ENCODE assay signal across 1 cellular context in the genomic region with DNA sequence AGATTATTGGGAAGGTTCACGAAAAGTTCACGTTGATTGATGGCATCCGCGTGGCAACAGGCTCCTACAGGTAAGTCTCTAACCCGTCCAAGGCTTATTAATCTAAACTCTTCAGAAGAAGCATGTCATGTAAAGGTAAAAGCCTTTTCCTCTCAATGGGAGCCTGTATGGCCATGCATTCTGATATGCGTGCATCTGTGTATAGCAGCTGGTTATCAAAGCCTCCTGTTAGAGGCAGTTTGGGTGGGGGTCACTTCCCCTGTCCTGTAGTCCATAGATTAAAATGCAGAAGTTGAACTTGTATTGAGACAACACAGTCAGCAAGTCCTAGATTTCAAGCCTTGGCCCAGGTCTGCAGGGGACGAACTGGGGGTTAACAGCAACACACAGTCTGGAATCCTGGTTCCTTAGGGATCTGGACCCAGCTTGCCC.
TF ChIP-seq lines count a peak whose summit lies in the region.

No MANE protein-coding gene starts in this region.

TF ChIP-seq in K562, 482 proteins besides CTCF, POLR2A, EP300 and RAD21 (continued from another document and continues in another):
- TF ChIP-seq, protein P1, sequence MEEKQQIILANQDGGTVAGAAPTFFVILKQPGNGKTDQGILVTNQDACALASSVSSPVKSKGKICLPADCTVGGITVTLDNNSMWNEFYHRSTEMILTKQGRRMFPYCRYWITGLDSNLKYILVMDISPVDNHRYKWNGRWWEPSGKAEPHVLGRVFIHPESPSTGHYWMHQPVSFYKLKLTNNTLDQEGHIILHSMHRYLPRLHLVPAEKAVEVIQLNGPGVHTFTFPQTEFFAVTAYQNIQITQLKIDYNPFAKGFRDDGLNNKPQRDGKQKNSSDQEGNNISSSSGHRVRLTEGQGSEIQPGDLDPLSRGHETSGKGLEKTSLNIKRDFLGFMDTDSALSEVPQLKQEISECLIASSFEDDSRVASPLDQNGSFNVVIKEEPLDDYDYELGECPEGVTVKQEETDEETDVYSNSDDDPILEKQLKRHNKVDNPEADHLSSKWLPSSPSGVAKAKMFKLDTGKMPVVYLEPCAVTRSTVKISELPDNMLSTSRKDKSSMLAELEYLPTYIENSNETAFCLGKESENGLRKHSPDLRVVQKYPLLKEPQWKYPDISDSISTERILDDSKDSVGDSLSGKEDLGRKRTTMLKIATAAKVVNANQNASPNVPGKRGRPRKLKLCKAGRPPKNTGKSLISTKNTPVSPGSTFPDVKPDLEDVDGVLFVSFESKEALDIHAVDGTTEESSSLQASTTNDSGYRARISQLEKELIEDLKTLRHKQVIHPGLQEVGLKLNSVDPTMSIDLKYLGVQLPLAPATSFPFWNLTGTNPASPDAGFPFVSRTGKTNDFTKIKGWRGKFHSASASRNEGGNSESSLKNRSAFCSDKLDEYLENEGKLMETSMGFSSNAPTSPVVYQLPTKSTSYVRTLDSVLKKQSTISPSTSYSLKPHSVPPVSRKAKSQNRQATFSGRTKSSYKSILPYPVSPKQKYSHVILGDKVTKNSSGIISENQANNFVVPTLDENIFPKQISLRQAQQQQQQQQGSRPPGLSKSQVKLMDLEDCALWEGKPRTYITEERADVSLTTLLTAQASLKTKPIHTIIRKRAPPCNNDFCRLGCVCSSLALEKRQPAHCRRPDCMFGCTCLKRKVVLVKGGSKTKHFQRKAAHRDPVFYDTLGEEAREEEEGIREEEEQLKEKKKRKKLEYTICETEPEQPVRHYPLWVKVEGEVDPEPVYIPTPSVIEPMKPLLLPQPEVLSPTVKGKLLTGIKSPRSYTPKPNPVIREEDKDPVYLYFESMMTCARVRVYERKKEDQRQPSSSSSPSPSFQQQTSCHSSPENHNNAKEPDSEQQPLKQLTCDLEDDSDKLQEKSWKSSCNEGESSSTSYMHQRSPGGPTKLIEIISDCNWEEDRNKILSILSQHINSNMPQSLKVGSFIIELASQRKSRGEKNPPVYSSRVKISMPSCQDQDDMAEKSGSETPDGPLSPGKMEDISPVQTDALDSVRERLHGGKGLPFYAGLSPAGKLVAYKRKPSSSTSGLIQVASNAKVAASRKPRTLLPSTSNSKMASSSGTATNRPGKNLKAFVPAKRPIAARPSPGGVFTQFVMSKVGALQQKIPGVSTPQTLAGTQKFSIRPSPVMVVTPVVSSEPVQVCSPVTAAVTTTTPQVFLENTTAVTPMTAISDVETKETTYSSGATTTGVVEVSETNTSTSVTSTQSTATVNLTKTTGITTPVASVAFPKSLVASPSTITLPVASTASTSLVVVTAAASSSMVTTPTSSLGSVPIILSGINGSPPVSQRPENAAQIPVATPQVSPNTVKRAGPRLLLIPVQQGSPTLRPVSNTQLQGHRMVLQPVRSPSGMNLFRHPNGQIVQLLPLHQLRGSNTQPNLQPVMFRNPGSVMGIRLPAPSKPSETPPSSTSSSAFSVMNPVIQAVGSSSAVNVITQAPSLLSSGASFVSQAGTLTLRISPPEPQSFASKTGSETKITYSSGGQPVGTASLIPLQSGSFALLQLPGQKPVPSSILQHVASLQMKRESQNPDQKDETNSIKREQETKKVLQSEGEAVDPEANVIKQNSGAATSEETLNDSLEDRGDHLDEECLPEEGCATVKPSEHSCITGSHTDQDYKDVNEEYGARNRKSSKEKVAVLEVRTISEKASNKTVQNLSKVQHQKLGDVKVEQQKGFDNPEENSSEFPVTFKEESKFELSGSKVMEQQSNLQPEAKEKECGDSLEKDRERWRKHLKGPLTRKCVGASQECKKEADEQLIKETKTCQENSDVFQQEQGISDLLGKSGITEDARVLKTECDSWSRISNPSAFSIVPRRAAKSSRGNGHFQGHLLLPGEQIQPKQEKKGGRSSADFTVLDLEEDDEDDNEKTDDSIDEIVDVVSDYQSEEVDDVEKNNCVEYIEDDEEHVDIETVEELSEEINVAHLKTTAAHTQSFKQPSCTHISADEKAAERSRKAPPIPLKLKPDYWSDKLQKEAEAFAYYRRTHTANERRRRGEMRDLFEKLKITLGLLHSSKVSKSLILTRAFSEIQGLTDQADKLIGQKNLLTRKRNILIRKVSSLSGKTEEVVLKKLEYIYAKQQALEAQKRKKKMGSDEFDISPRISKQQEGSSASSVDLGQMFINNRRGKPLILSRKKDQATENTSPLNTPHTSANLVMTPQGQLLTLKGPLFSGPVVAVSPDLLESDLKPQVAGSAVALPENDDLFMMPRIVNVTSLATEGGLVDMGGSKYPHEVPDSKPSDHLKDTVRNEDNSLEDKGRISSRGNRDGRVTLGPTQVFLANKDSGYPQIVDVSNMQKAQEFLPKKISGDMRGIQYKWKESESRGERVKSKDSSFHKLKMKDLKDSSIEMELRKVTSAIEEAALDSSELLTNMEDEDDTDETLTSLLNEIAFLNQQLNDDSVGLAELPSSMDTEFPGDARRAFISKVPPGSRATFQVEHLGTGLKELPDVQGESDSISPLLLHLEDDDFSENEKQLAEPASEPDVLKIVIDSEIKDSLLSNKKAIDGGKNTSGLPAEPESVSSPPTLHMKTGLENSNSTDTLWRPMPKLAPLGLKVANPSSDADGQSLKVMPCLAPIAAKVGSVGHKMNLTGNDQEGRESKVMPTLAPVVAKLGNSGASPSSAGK (IDR thresholded peaks at IDR 0.05): no peak
- peak; percentile 77 for TF ChIP-seq HMGN3 (IDR thresholded peaks at IDR 0.05; ENCODE audit: borderline replicate concordance, extremely low read depth, insufficient read length, low read depth, low read length)
- peak; percentile 84 for TF ChIP-seq CXXC5 (CRISPR knock-in tag; IDR thresholded peaks at IDR 0.05)
- TF ChIP-seq MCM2 (IDR thresholded peaks at IDR 0.05; ENCODE audit: low read depth): no peak
- TF ChIP-seq, protein P2, sequence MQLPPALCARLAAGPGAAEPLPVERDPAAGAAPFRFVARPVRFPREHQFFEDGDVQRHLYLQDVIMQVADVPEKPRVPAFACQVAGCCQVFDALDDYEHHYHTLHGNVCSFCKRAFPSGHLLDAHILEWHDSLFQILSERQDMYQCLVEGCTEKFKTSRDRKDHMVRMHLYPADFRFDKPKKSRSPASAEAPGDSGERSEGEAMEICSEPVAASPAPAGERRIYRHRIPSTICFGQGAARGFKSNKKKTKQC (CRISPR knock-in tag; IDR thresholded peaks at IDR 0.05): no peak
- no peak for TF ChIP-seq ZNF507 (tag; conservative IDR thresholded peaks at IDR 0.05)
- TF ChIP-seq, protein P3, sequence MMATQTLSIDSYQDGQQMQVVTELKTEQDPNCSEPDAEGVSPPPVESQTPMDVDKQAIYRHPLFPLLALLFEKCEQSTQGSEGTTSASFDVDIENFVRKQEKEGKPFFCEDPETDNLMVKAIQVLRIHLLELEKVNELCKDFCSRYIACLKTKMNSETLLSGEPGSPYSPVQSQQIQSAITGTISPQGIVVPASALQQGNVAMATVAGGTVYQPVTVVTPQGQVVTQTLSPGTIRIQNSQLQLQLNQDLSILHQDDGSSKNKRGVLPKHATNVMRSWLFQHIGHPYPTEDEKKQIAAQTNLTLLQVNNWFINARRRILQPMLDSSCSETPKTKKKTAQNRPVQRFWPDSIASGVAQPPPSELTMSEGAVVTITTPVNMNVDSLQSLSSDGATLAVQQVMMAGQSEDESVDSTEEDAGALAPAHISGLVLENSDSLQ (IDR thresholded peaks at IDR 0.05): peak; percentile 88
- no peak for TF ChIP-seq GTF2F1 (IDR thresholded peaks at IDR 0.05; ENCODE audit: low read depth, low read length)
- TF ChIP-seq MYNN (IDR thresholded peaks at IDR 0.05): peak; percentile 94
- TF ChIP-seq MYNN (CRISPR knock-in tag; IDR thresholded peaks at IDR 0.05): no peak
- TF ChIP-seq HDAC8 (tag; IDR thresholded peaks at IDR 0.05): no peak
- TF ChIP-seq HIVEP1 (CRISPR knock-in tag; IDR thresholded peaks at IDR 0.05): no peak
- TF ChIP-seq RBM39 (optimal IDR thresholded peaks at IDR 0.05; ENCODE audit: low read depth, low read length): no peak
- TF ChIP-seq, protein P4, sequence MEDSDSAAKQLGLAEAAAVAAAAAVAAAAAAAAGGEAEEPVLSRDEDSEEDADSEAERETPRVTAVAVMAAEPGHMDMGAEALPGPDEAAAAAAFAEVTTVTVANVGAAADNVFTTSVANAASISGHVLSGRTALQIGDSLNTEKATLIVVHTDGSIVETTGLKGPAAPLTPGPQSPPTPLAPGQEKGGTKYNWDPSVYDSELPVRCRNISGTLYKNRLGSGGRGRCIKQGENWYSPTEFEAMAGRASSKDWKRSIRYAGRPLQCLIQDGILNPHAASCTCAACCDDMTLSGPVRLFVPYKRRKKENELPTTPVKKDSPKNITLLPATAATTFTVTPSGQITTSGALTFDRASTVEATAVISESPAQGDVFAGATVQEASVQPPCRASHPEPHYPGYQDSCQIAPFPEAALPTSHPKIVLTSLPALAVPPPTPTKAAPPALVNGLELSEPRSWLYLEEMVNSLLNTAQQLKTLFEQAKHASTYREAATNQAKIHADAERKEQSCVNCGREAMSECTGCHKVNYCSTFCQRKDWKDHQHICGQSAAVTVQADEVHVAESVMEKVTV (CRISPR knock-in tag; IDR thresholded peaks at IDR 0.05): no peak
- TF ChIP-seq NCOA4 (IDR thresholded peaks at IDR 0.05; ENCODE audit: partially characterized antibody): peak; percentile 61
- peak; percentile 95 for TF ChIP-seq MEIS2 (IDR thresholded peaks at IDR 0.05; ENCODE audit: partially characterized antibody)
- TF ChIP-seq, protein P5, sequence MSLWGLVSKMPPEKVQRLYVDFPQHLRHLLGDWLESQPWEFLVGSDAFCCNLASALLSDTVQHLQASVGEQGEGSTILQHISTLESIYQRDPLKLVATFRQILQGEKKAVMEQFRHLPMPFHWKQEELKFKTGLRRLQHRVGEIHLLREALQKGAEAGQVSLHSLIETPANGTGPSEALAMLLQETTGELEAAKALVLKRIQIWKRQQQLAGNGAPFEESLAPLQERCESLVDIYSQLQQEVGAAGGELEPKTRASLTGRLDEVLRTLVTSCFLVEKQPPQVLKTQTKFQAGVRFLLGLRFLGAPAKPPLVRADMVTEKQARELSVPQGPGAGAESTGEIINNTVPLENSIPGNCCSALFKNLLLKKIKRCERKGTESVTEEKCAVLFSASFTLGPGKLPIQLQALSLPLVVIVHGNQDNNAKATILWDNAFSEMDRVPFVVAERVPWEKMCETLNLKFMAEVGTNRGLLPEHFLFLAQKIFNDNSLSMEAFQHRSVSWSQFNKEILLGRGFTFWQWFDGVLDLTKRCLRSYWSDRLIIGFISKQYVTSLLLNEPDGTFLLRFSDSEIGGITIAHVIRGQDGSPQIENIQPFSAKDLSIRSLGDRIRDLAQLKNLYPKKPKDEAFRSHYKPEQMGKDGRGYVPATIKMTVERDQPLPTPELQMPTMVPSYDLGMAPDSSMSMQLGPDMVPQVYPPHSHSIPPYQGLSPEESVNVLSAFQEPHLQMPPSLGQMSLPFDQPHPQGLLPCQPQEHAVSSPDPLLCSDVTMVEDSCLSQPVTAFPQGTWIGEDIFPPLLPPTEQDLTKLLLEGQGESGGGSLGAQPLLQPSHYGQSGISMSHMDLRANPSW (CRISPR knock-in tag; IDR thresholded peaks at IDR 0.05): no peak
- TF ChIP-seq ZBTB8A (IDR thresholded peaks at IDR 0.05; ENCODE audit: partially characterized antibody): no peak
- TF ChIP-seq SMC3 (conservative IDR thresholded peaks at IDR 0.05; ENCODE audit: insufficient read depth, low read depth, low read length): no peak
- TF ChIP-seq ZNF41 (CRISPR knock-in tag; conservative IDR thresholded peaks at IDR 0.05): no peak
- TF ChIP-seq RB1 (IDR thresholded peaks at IDR 0.05; ENCODE audit: low read depth): no peak
